19 cellular contexts compared by ENCODE assay signal in genomic region chr3:46901591-46902187, GRCh38. TPM values are rescaled to one million over a fixed set of nuclear protein-coding genes. Genes with fewer than 3 reads are reported as not detected.
"Had no signal": no experiment of that assay in that cellular context is flagged by ENCODE, and none has a peak within 500 bp of the region (broad histone marks: within the 10 kb centered on the region; RNA-seq: fewer than 3 reads in every experiment).

No MANE protein-coding gene starts in this region.

- H3K9me3 ChIP-seq: esophagus muscularis mucosa, gastrocnemius medialis, mucosa of descending colon, ovary, sigmoid colon had no signal

- DNase-seq: effector memory CD8-positive, alpha-beta T cell; gastrocnemius medialis; immature natural killer cell; left colon; mammary epithelial cell; sigmoid colon; stimulated activated CD4-positive, alpha-beta T cell treated with anti-CD3 and anti-CD28 coated beads, Interleukin-12 subunit alpha, Interleukin-12 subunit beta, amount 100 ng/mL, for 4 hours; stimulated activated naive CD4-positive, alpha-beta T cell treated with Interleukin-2 at 50 U/mL for 16 hours; trophoblast cell had no signal

- H3K9me3 Mint-ChIP-seq: dendritic cell treated with granulocyte-macrophage colony-stimulating factor and Interleukin-4, amounts not matched to agents 40 ng/mL and 50 ng/mL, for 4 days; effector memory CD8-positive, alpha-beta T cell; immature natural killer cell; naive thymus-derived CD8-positive, alpha-beta T cell had no signal

- H3K36me3 ChIP-seq: esophagus muscularis mucosa, gastrocnemius medialis, ovary, sigmoid colon had no signal

- H3K36me3 Mint-ChIP-seq: immature natural killer cell; naive thymus-derived CD8-positive, alpha-beta T cell had no signal

- ATAC-seq: effector memory CD8-positive, alpha-beta T cell; gastrocnemius medialis; left colon; mucosa of descending colon; naive thymus-derived CD8-positive, alpha-beta T cell had no signal

- H3K27ac Mint-ChIP-seq: dendritic cell treated with granulocyte-macrophage colony-stimulating factor and Interleukin-4, amounts not matched to agents 40 ng/mL and 50 ng/mL, for 4 days; effector memory CD8-positive, alpha-beta T cell; immature natural killer cell; naive thymus-derived CD8-positive, alpha-beta T cell; progenitor cell of endocrine pancreas had no signal

- H3K27me3 ChIP-seq: gastrocnemius medialis, ovary had no signal

- H3K4me3 Mint-ChIP-seq: dendritic cell treated with granulocyte-macrophage colony-stimulating factor and Interleukin-4, amounts not matched to agents 40 ng/mL and 50 ng/mL, for 4 days; effector memory CD8-positive, alpha-beta T cell; immature natural killer cell; naive thymus-derived CD8-positive, alpha-beta T cell had no signal

- H3K4me3 ChIP-seq: esophagus muscularis mucosa, gastrocnemius medialis, mucosa of descending colon, ovary, sigmoid colon, skin epidermis had no signal

- H3K27ac ChIP-seq: epithelial cell of prostate, esophagus muscularis mucosa, gastrocnemius medialis, ovary, sigmoid colon, skin epidermis had no signal

- H3K4me1 Mint-ChIP-seq: immature natural killer cell had no signal

RNA-seq across cellular contexts. Expression of gene PTH1R, which starts 24.2 kb away (rescaled TPM):
- total RNA-seq: naive thymus-derived CD8-positive, alpha-beta T cell had no signal
- polyA plus RNA-seq: immature natural killer cell; keratinocyte; mammary epithelial cell; naive thymus-derived CD8-positive, alpha-beta T cell; neural cell had no signal

RNA-seq across cellular contexts. Expression of gene MYL3, which starts 38.4 kb away (rescaled TPM):
- total RNA-seq: mammary epithelial cell; naive thymus-derived CD8-positive, alpha-beta T cell; progenitor cell of endocrine pancreas had no signal
- polyA plus RNA-seq: immature natural killer cell; keratinocyte; mammary epithelial cell; naive thymus-derived CD8-positive, alpha-beta T cell had no signal
